In the genomic region with DNA sequence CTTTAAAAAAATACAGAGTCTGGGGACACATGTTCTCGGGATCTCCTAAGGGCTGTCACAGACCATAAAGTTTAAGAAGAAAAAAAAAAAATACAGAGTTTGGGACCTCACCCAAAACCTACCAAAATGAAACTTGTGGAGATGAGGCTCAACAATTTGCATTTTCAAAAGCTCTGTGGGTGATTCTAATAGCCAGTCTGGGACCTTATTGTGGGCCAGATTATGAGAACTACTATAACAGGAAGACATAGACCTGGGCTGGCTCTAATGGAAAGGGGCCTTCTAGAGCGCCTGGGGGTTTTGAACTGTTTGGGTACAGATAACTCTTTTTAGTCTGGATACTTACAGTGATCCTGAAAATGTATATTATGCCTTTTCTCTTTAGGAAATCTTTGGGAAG, we compare ENCODE assay signal across 16 cellular contexts.
DNase-seq lines count a peak whose midpoint lies in the region; ATAC-seq, FAIRE-seq and TF ChIP-seq lines count a peak whose summit lies in the region.
"Had no signal": no experiment of that assay in that cellular context is flagged by ENCODE, and none has a peak within 500 bp of the region (broad histone marks: within the 10 kb centered on the region; RNA-seq: fewer than 3 reads in every experiment).

No MANE protein-coding gene starts in this region.

- no peaks in the 10 kb centered on the region for H3K4me1 Mint-ChIP-seq in activated T-helper 2 cell treated with anti-CD3 and anti-CD28 coated beads, Interferon-gamma antibody, Interleukin-2, Interleukin-4, amounts not matched to agents 10 μg/mL and 5 μg/mL and 100 μg/mL, durations not matched to agents 14 hours and 24 hours and 36 hours (ENCODE audit: low read depth)
- H3K4me1 Mint-ChIP-seq: IgD-negative memory B cell had no signal

- H3K27ac ChIP-seq in left ventricle myocardium inferior (replicated peaks): peak overlapping the region; percentile 71
- no peak overlapping the region for H3K27ac ChIP-seq in GM12878 (ENCODE audit: control insufficient read depth, insufficient read depth)
- H3K27ac ChIP-seq in osteoblast (ENCODE audit: low read depth, low read length): peak overlapping the region; percentile 31
- H3K27ac ChIP-seq: 22Rv1, BLaER1, RWPE1 had no signal

- H3K36me3 ChIP-seq in left ventricle myocardium inferior (no peaks in the 10 kb centered on the region), GM12878 (ENCODE audit: control insufficient read depth in 2 of 2, insufficient read depth in 2 of 2, low read length in 1 of 2) (no peaks in the 10 kb centered on the region), osteoblast (ENCODE audit: insufficient read depth, low read length) (peaks cover 6% of the 10 kb centered on the region)

- in situ Hi-C loops in GM12878 (cut with MboI): no loop called here

- H3K4me3 ChIP-seq in left ventricle myocardium inferior (no peak overlapping the region), GM12878 (no peak overlapping the region), osteoblast (ENCODE audit: insufficient read depth, low read length) (no peak overlapping the region)
- H3K4me3 ChIP-seq: BLaER1 had no signal

- ATAC-seq in Right ventricle myocardium superior (ENCODE audit: poor library complexity): no peak
- peak; percentile 58 for ATAC-seq in GM12878
- no peak for ATAC-seq in GM21737 (IDR thresholded peaks at IDR 0.05; ENCODE audit: unreplicated experiment)

- CTCF ChIA-PET in GM12878 (lab: Yijun Ruan, JAX): interaction anchor here (1.3 kb wide), 1 partner anchor 131 kb away, joined by 3 read pairs; no protein-coding TSS in a partner anchor

- TF ChIP-seq EP300 in GM12878 (IDR thresholded peaks at IDR 0.05; ENCODE audit: borderline replicate concordance in 1 of 2, control insufficient read depth in 1 of 2, low read depth in 2 of 2, low read length in 2 of 2): no peak

- SMC1A ChIA-PET in GM12878 (lab: Charles Lee; ENCODE audit: uncharacterized antibody, unreplicated experiment): interaction anchor here (0.8 to 1.9 kb wide), 3 partner anchors 9 to 46 kb away, joined by 3 to 9 read pairs (median 8); no protein-coding TSS in a partner anchor

- H3K27ac Mint-ChIP-seq in activated T-helper 2 cell treated with anti-CD3 and anti-CD28 coated beads, Interferon-gamma antibody, Interleukin-2, Interleukin-4, amounts not matched to agents 10 μg/mL and 5 μg/mL and 100 μg/mL, durations not matched to agents 14 hours and 24 hours and 36 hours: no peak overlapping the region
- H3K27ac Mint-ChIP-seq: IgD-negative memory B cell had no signal

- TF ChIP-seq CTCF in left ventricle myocardium inferior (IDR thresholded peaks at IDR 0.05; ENCODE audit: borderline replicate concordance) (no peak), GM12878 (IDR thresholded peaks at IDR 0.05 in 2 of 3, conservative IDR thresholded peaks at IDR 0.05 in 1 of 3; ENCODE audit: control insufficient read depth in 2 of 3, extremely low read depth in 1 of 3, insufficient read depth in 1 of 3, low read depth in 3 of 3, low read length in 3 of 3) (no peak), osteoblast (IDR thresholded peaks at IDR 0.05; ENCODE audit: extremely low read depth, low read depth, low read length) (no peak)

- intact Hi-C loops in left ventricle myocardium inferior (cut with micrococcal nuclease): no loop called here
- intact Hi-C loops in Right ventricle myocardium superior (cut with DNase I): loop anchor here (10.0 kb wide), 1 partner anchor 68 kb away; a partner anchor contains a TSS
- intact Hi-C loops in GM12878 (cut with micrococcal nuclease; ENCODE audit: unreplicated experiment): no loop called here
- intact Hi-C loops in activated T-helper 2 cell treated with anti-CD3 and anti-CD28 coated beads, Interferon-gamma antibody, Interleukin-2, Interleukin-4, amounts not matched to agents 10 μg/mL and 5 μg/mL and 100 μg/mL, durations not matched to agents 14 hours and 24 hours and 36 hours (cut with micrococcal nuclease): no loop called here

- no TSS peak for BruUV-seq in GM12878 (replicated peaks; lab: Mats Ljungman, UMichigan)

- H3K9me3 ChIP-seq in left ventricle myocardium inferior (replicated peaks) (no peaks in the 10 kb centered on the region), GM12878 (replicated peaks; ENCODE audit: control insufficient read depth, insufficient read depth, low read length) (no peaks in the 10 kb centered on the region), osteoblast (ENCODE audit: low read depth, low read length) (no peaks in the 10 kb centered on the region)
- H3K9me3 ChIP-seq: BLaER1 had no signal

- TF ChIP-seq RAD21 in GM12878 (IDR thresholded peaks at IDR 0.05; ENCODE audit: insufficient read depth, low read depth, low read length): no peak

- no peak for DNase-seq in left ventricle myocardium inferior
- no peak for DNase-seq in Right ventricle myocardium superior
- DNase-seq in GM12878 (ENCODE audit: low read depth, low spot score): no peak
- no peak for DNase-seq in osteoblast (ENCODE audit: insufficient read length, low spot score, missing footprints)
- DNase-seq in iPS-NIHi7 (ENCODE audit: extremely low spot score): no peak
- DNase-seq in activated T-helper 2 cell treated with anti-CD3 and anti-CD28 coated beads, Interferon-gamma antibody, Interleukin-2, Interleukin-4, amounts not matched to agents 10 μg/mL and 5 μg/mL and 100 μg/mL, durations not matched to agents 14 hours and 24 hours and 36 hours (ENCODE audit: low spot score): no peak
- DNase-seq in activated CD4-positive, alpha-beta T cell treated with anti-CD3 and anti-CD28 coated beads for 1 hour: no peak
- DNase-seq: NCI-H1436 treated with DMSO at 0.1 percent for 48 hours; NCI-H345; NCI-H526 treated with DMSO at 0.1 percent for 48 hours; NK-92 treated with Interleukin-12 subunit alpha and Interleukin-12 subunit beta, amount 100 ng/mL, for 24 hours had no signal

- RAD21 ChIA-PET in GM12878 (lab: Charles Lee; ENCODE audit: unreplicated experiment): interaction anchor here (0.9 kb wide), 1 partner anchor 25 kb away, joined by 3 read pairs; no protein-coding TSS in a partner anchor

- POLR2A ChIA-PET in GM12878 (lab: Charles Lee): interaction anchor here (1.6 kb wide), 1 partner anchor 11 kb away, joined by 4 read pairs; no protein-coding TSS in a partner anchor

- FAIRE-seq in GM12878 (lab: Jason Lieb, UNC): no peak

- H3K36me3 Mint-ChIP-seq in activated T-helper 2 cell treated with anti-CD3 and anti-CD28 coated beads, Interferon-gamma antibody, Interleukin-2, Interleukin-4, amounts not matched to agents 10 μg/mL and 5 μg/mL and 100 μg/mL, durations not matched to agents 14 hours and 24 hours and 36 hours (ENCODE audit: low read depth): no peaks in the 10 kb centered on the region

- no peak overlapping the region for H3K4me3 Mint-ChIP-seq in activated T-helper 2 cell treated with anti-CD3 and anti-CD28 coated beads, Interferon-gamma antibody, Interleukin-2, Interleukin-4, amounts not matched to agents 10 μg/mL and 5 μg/mL and 100 μg/mL, durations not matched to agents 14 hours and 24 hours and 36 hours (ENCODE audit: low read depth)
- H3K4me3 Mint-ChIP-seq: IgD-negative memory B cell had no signal

- no peaks in the 10 kb centered on the region for H3K9me3 Mint-ChIP-seq in activated T-helper 2 cell treated with anti-CD3 and anti-CD28 coated beads, Interferon-gamma antibody, Interleukin-2, Interleukin-4, amounts not matched to agents 10 μg/mL and 5 μg/mL and 100 μg/mL, durations not matched to agents 14 hours and 24 hours and 36 hours

- H3K79me2 ChIP-seq in GM12878 (ENCODE audit: control insufficient read depth, insufficient read depth, low read length): no peaks in the 10 kb centered on the region; the same call in 1 of the 2 replicates
- peaks cover 100% of the 10 kb centered on the region for H3K79me2 ChIP-seq in osteoblast (ENCODE audit: insufficient read depth, low read length)

- no peak for TF ChIP-seq POLR2A in GM12878 (IDR thresholded peaks at IDR 0.05; ENCODE audit: low read depth, low read length)

- H3K27me3 ChIP-seq in left ventricle myocardium inferior (ENCODE audit: low read depth): no peaks in the 10 kb centered on the region
- no peaks in the 10 kb centered on the region for H3K27me3 ChIP-seq in GM12878 (replicated peaks in 1 of 2; ENCODE audit: control insufficient read depth in 2 of 2, insufficient read depth in 2 of 2, low read length in 1 of 2)
- H3K27me3 ChIP-seq in osteoblast (ENCODE audit: insufficient read depth, low read length): no peaks in the 10 kb centered on the region
- H3K27me3 ChIP-seq: BLaER1 had no signal

- no peak overlapping the region for H2AFZ ChIP-seq in GM12878 (ENCODE audit: control insufficient read depth, low read depth, low read length)
- H2AFZ ChIP-seq in osteoblast (ENCODE audit: low read length): no peak overlapping the region

- H4K20me1 ChIP-seq in GM12878 (ENCODE audit: control insufficient read depth, insufficient read depth) (no peaks in the 10 kb centered on the region), osteoblast (ENCODE audit: insufficient read depth, low read length) (peaks cover 68% of the 10 kb centered on the region)

- peaks cover 13% of the 10 kb centered on the region for H3K27me3 Mint-ChIP-seq in activated T-helper 2 cell treated with anti-CD3 and anti-CD28 coated beads, Interferon-gamma antibody, Interleukin-2, Interleukin-4, amounts not matched to agents 10 μg/mL and 5 μg/mL and 100 μg/mL, durations not matched to agents 14 hours and 24 hours and 36 hours (ENCODE audit: low read depth)
- H3K27me3 Mint-ChIP-seq: IgD-negative memory B cell had no signal

- H3K4me2 ChIP-seq in GM12878 (ENCODE audit: control insufficient read depth, insufficient read depth) (no peak overlapping the region), osteoblast (ENCODE audit: insufficient read depth, low read length) (no peak overlapping the region)
- H3K4me2 ChIP-seq: BLaER1 had no signal

- WGBS in GM12878 (ENCODE audit: insufficient coverage, insufficient replicate concordance, low lambda C conversion rate, missing lambda C conversion rate): 73% methylated on average over 2 of the region's 2 CpGs

- H3K4me1 ChIP-seq in left ventricle myocardium inferior: peaks cover 96% of the 10 kb centered on the region
- peaks cover 11% of the 10 kb centered on the region; the same call in 1 of the 2 replicates for H3K4me1 ChIP-seq in GM12878 (ENCODE audit: control insufficient read depth, insufficient read depth, low read length)
- peaks cover 59% of the 10 kb centered on the region for H3K4me1 ChIP-seq in osteoblast (ENCODE audit: insufficient read depth, low read length)

- no peak overlapping the region for H3K9ac ChIP-seq in GM12878 (ENCODE audit: control insufficient read depth, insufficient read depth, low read length)
- H3K9ac ChIP-seq: BLaER1 had no signal

TF ChIP-seq in GM12878, 131 proteins besides CTCF, POLR2A, EP300 and RAD21 (continues in another document):
- no peak for TF ChIP-seq RUNX3 (IDR thresholded peaks at IDR 0.05; ENCODE audit: low read length)
- TF ChIP-seq PAX5 (IDR thresholded peaks at IDR 0.05; ENCODE audit: borderline replicate concordance, low read depth, low read length): no peak
